Comparison of ENCODE assay signal across 1 cellular context in the genomic region with DNA sequence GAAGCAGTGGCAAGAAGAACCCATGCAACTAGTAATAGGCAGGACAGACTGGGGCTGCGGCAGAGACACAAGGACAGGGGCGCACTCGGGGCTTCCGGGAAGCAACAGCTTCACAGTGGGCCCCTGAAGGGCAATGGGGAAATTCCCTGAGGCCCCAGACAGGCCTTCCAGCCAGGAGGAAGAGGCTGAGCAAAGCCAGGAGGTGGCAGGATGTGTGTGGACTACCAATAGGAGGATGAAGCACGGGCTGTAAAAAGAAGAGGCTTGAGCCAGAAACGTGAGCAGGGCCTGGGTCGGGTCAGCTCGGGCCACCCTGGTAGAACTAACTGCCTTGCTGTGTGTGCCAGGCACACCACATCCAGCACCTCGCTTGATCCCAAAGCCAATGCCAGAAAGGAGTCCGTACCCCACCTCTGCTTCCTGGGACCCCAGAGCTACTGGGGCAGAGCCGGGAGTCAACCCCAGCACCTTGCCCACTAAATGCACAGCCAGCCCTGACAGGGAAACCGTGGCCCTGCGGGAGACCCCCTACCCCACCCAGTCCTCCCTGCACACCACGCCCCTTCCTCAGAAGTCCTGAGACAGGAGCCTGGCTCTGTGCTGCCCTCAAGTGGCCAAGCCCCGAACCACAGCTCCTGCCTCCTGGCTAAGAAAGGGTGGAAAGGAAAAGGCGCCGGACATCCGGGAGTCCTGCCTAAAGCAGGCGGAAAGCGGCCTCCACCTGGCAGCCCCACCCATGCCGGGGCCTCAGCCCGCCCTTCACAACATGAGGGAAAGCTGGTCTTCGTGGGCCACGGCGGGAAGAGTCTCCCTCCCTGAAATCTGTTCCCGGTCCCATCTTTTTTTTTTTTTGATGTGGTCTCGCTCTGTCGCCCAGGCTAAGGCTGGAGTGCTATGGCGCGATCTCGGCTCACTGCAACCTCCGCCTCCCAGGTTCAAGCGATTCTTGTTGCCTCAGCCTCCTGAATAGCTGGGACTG.
TF ChIP-seq lines count a peak whose summit lies in the region.

No MANE protein-coding gene starts in this region.

TF ChIP-seq in K562, 482 proteins besides CTCF, POLR2A, EP300 and RAD21 (continued from another document and continues in another):
- TF ChIP-seq, protein P1, sequence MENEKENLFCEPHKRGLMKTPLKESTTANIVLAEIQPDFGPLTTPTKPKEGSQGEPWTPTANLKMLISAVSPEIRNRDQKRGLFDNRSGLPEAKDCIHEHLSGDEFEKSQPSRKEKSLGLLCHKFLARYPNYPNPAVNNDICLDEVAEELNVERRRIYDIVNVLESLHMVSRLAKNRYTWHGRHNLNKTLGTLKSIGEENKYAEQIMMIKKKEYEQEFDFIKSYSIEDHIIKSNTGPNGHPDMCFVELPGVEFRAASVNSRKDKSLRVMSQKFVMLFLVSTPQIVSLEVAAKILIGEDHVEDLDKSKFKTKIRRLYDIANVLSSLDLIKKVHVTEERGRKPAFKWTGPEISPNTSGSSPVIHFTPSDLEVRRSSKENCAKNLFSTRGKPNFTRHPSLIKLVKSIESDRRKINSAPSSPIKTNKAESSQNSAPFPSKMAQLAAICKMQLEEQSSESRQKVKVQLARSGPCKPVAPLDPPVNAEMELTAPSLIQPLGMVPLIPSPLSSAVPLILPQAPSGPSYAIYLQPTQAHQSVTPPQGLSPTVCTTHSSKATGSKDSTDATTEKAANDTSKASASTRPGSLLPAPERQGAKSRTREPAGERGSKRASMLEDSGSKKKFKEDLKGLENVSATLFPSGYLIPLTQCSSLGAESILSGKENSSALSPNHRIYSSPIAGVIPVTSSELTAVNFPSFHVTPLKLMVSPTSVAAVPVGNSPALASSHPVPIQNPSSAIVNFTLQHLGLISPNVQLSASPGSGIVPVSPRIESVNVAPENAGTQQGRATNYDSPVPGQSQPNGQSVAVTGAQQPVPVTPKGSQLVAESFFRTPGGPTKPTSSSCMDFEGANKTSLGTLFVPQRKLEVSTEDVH (IDR thresholded peaks at IDR 0.05; ENCODE audit: low read depth, partially characterized antibody) = peak; percentile 23
- TF ChIP-seq ZNF3 (CRISPR knock-in tag; IDR thresholded peaks at IDR 0.05) (no peak), HNRNPUL1 (IDR thresholded peaks at IDR 0.05; ENCODE audit: low read length) (no peak), ZBTB1 (CRISPR knock-in tag; IDR thresholded peaks at IDR 0.05; ENCODE audit: borderline replicate concordance, low read depth) (peak; percentile 54; the same call in 1 of the 2 replicates), ATF7 (IDR thresholded peaks at IDR 0.05) (peak; percentile 40; the same call in 1 of the 2 replicates), CTBP1 (IDR thresholded peaks at IDR 0.05; ENCODE audit: borderline replicate concordance) (peak; percentile 57; the same call in 1 of the 2 replicates), LARP7 (IDR thresholded peaks at IDR 0.05) (no peak), FUS (optimal IDR thresholded peaks at IDR 0.05; ENCODE audit: low read depth, low read length) (no peak), ZNF175 (CRISPR knock-in tag; IDR thresholded peaks at IDR 0.05; ENCODE audit: low read depth) (no peak), FOS (IDR thresholded peaks at IDR 0.05; ENCODE audit: extremely low read depth, insufficient read length) (no peak), RBM22 (IDR thresholded peaks at IDR 0.05; ENCODE audit: low read depth, low read length, poor library complexity, severe bottlenecking) (no peak), MTA2 (IDR thresholded peaks at IDR 0.05; ENCODE audit: low read depth) (no peak; the same call in 1 of the 2 replicates), NFYB (IDR thresholded peaks at IDR 0.05; ENCODE audit: extremely low read depth, insufficient read length) (no peak), ARID1B (IDR thresholded peaks at IDR 0.05) (peak; percentile 29; the same call in 1 of the 2 replicates), SRSF9 (IDR thresholded peaks at IDR 0.05; ENCODE audit: borderline replicate concordance, low read depth, low read length) (no peak), MED1 (CRISPR knock-in tag; IDR thresholded peaks at IDR 0.05; ENCODE audit: borderline replicate concordance) (no peak), ZNF695 (CRISPR knock-in tag; IDR thresholded peaks at IDR 0.05) (no peak), SAP30 (IDR thresholded peaks at IDR 0.05; ENCODE audit: borderline replicate concordance, insufficient read depth, low read depth, low read length, poor library complexity, severe bottlenecking) (no peak), USF1 (CRISPR knock-in tag; IDR thresholded peaks at IDR 0.05) (no peak), E2F3 (CRISPR knock-in tag; IDR thresholded peaks at IDR 0.05) (no peak), HDAC6 (IDR thresholded peaks at IDR 0.05; ENCODE audit: low read depth, low read length) (no peak), PTTG1 (tag; IDR thresholded peaks at IDR 0.05; ENCODE audit: low read depth) (no peak), ARNT (IDR thresholded peaks at IDR 0.05) (0 out of 4 replicates have a peak, but pooled peaks of 1 of the 2 experiments have one; percentile 73), ZNF79 (CRISPR knock-in tag; IDR thresholded peaks at IDR 0.05; ENCODE audit: low read depth) (no peak), XRCC5 (IDR thresholded peaks at IDR 0.05; ENCODE audit: low read depth, low read length) (peak; percentile 96), U2AF1 (optimal IDR thresholded peaks at IDR 0.05; ENCODE audit: low read depth, low read length) (no peak), KLF1 (tag; IDR thresholded peaks at IDR 0.05) (peak; percentile 53; the same call in 1 of the 2 replicates), JUN (IDR thresholded peaks at IDR 0.05; ENCODE audit: borderline replicate concordance, low read depth, low read length) (no peak), JUN (CRISPR knock-in tag; IDR thresholded peaks at IDR 0.05; ENCODE audit: borderline replicate concordance) (no peak), PURB (CRISPR knock-in tag; IDR thresholded peaks at IDR 0.05; ENCODE audit: low read depth) (no peak), PTRF (tag; IDR thresholded peaks at IDR 0.05) (no peak), MTF1 (CRISPR knock-in tag; IDR thresholded peaks at IDR 0.05; ENCODE audit: borderline replicate concordance) (no peak), ZNF592 (IDR thresholded peaks at IDR 0.05) (peak; percentile 68), STAT6 (CRISPR knock-in tag; IDR thresholded peaks at IDR 0.05) (no peak), MEIS2 (IDR thresholded peaks at IDR 0.05; ENCODE audit: partially characterized antibody) (no peak), ZNF436 (CRISPR knock-in tag; IDR thresholded peaks at IDR 0.05) (no peak), PRPF4 (IDR thresholded peaks at IDR 0.05; ENCODE audit: insufficient read depth, low read depth, low read length, poor library complexity, severe bottlenecking) (no peak), ELF2 (CRISPR knock-in tag; IDR thresholded peaks at IDR 0.05) (no peak)
- TF ChIP-seq, protein P2, sequence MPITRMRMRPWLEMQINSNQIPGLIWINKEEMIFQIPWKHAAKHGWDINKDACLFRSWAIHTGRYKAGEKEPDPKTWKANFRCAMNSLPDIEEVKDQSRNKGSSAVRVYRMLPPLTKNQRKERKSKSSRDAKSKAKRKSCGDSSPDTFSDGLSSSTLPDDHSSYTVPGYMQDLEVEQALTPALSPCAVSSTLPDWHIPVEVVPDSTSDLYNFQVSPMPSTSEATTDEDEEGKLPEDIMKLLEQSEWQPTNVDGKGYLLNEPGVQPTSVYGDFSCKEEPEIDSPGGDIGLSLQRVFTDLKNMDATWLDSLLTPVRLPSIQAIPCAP (CRISPR knock-in tag; IDR thresholded peaks at IDR 0.05; ENCODE audit: borderline replicate concordance) = no peak
- TF ChIP-seq, protein P3, sequence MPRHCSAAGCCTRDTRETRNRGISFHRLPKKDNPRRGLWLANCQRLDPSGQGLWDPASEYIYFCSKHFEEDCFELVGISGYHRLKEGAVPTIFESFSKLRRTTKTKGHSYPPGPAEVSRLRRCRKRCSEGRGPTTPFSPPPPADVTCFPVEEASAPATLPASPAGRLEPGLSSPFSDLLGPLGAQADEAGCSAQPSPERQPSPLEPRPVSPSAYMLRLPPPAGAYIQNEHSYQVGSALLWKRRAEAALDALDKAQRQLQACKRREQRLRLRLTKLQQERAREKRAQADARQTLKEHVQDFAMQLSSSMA (CRISPR knock-in tag; IDR thresholded peaks at IDR 0.05) = no peak
- TF ChIP-seq, protein P4, sequence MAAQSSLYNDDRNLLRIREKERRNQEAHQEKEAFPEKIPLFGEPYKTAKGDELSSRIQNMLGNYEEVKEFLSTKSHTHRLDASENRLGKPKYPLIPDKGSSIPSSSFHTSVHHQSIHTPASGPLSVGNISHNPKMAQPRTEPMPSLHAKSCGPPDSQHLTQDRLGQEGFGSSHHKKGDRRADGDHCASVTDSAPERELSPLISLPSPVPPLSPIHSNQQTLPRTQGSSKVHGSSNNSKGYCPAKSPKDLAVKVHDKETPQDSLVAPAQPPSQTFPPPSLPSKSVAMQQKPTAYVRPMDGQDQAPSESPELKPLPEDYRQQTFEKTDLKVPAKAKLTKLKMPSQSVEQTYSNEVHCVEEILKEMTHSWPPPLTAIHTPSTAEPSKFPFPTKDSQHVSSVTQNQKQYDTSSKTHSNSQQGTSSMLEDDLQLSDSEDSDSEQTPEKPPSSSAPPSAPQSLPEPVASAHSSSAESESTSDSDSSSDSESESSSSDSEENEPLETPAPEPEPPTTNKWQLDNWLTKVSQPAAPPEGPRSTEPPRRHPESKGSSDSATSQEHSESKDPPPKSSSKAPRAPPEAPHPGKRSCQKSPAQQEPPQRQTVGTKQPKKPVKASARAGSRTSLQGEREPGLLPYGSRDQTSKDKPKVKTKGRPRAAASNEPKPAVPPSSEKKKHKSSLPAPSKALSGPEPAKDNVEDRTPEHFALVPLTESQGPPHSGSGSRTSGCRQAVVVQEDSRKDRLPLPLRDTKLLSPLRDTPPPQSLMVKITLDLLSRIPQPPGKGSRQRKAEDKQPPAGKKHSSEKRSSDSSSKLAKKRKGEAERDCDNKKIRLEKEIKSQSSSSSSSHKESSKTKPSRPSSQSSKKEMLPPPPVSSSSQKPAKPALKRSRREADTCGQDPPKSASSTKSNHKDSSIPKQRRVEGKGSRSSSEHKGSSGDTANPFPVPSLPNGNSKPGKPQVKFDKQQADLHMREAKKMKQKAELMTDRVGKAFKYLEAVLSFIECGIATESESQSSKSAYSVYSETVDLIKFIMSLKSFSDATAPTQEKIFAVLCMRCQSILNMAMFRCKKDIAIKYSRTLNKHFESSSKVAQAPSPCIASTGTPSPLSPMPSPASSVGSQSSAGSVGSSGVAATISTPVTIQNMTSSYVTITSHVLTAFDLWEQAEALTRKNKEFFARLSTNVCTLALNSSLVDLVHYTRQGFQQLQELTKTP (IDR thresholded peaks at IDR 0.05; ENCODE audit: low read depth in 1 of 2, partially characterized antibody in 2 of 2) = no peak
